1 cellular context compared by ENCODE assay signal in the genomic region with DNA sequence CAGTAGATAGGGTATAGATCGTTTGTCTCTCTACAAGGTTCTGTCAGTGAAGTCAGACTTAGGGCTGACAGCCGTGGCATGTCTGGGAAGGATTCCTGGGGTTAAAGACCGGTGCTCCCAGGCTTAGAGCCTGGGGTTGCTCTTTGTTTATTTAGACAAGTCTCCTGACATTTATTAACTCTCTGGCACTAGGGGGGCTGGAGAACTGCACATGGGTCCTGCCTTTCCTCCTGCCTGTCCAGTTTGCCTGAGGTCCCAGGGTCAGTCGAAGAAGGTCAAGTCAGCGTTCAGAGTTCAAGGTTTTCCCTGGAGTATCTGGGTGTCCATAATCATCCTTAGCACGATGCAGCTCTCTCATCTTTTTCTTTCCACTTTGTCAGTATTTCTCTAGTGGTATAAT.
A peak's percentile ranks its signal among the peaks of the same experiment; 100 is the strongest.
TF ChIP-seq lines count a peak whose summit lies in the region.

No MANE protein-coding gene starts in this region.

TF ChIP-seq in HepG2, 621 proteins besides CTCF, POLR2A, EP300 and RAD21 (continued from another document):
- TF ChIP-seq, protein P1, sequence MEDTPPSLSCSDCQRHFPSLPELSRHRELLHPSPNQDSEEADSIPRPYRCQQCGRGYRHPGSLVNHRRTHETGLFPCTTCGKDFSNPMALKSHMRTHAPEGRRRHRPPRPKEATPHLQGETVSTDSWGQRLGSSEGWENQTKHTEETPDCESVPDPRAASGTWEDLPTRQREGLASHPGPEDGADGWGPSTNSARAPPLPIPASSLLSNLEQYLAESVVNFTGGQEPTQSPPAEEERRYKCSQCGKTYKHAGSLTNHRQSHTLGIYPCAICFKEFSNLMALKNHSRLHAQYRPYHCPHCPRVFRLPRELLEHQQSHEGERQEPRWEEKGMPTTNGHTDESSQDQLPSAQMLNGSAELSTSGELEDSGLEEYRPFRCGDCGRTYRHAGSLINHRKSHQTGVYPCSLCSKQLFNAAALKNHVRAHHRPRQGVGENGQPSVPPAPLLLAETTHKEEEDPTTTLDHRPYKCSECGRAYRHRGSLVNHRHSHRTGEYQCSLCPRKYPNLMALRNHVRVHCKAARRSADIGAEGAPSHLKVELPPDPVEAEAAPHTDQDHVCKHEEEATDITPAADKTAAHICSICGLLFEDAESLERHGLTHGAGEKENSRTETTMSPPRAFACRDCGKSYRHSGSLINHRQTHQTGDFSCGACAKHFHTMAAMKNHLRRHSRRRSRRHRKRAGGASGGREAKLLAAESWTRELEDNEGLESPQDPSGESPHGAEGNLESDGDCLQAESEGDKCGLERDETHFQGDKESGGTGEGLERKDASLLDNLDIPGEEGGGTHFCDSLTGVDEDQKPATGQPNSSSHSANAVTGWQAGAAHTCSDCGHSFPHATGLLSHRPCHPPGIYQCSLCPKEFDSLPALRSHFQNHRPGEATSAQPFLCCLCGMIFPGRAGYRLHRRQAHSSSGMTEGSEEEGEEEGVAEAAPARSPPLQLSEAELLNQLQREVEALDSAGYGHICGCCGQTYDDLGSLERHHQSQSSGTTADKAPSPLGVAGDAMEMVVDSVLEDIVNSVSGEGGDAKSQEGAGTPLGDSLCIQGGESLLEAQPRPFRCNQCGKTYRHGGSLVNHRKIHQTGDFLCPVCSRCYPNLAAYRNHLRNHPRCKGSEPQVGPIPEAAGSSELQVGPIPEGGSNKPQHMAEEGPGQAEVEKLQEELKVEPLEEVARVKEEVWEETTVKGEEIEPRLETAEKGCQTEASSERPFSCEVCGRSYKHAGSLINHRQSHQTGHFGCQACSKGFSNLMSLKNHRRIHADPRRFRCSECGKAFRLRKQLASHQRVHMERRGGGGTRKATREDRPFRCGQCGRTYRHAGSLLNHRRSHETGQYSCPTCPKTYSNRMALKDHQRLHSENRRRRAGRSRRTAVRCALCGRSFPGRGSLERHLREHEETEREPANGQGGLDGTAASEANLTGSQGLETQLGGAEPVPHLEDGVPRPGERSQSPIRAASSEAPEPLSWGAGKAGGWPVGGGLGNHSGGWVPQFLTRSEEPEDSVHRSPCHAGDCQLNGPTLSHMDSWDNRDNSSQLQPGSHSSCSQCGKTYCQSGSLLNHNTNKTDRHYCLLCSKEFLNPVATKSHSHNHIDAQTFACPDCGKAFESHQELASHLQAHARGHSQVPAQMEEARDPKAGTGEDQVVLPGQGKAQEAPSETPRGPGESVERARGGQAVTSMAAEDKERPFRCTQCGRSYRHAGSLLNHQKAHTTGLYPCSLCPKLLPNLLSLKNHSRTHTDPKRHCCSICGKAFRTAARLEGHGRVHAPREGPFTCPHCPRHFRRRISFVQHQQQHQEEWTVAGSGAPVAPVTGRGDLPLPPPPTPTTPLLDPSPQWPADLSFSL (CRISPR knock-in tag; IDR thresholded peaks at IDR 0.05): no peak
- TF ChIP-seq, protein P2, sequence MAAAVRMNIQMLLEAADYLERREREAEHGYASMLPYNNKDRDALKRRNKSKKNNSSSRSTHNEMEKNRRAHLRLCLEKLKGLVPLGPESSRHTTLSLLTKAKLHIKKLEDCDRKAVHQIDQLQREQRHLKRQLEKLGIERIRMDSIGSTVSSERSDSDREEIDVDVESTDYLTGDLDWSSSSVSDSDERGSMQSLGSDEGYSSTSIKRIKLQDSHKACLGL (CRISPR knock-in tag; IDR thresholded peaks at IDR 0.05): no peak
- TF ChIP-seq TCF7 (IDR thresholded peaks at IDR 0.05; ENCODE audit: low read depth): no peak
- TF ChIP-seq, protein P3, sequence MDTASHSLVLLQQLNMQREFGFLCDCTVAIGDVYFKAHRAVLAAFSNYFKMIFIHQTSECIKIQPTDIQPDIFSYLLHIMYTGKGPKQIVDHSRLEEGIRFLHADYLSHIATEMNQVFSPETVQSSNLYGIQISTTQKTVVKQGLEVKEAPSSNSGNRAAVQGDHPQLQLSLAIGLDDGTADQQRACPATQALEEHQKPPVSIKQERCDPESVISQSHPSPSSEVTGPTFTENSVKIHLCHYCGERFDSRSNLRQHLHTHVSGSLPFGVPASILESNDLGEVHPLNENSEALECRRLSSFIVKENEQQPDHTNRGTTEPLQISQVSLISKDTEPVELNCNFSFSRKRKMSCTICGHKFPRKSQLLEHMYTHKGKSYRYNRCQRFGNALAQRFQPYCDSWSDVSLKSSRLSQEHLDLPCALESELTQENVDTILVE (CRISPR knock-in tag; IDR thresholded peaks at IDR 0.05): no peak
- TF ChIP-seq, protein P4, sequence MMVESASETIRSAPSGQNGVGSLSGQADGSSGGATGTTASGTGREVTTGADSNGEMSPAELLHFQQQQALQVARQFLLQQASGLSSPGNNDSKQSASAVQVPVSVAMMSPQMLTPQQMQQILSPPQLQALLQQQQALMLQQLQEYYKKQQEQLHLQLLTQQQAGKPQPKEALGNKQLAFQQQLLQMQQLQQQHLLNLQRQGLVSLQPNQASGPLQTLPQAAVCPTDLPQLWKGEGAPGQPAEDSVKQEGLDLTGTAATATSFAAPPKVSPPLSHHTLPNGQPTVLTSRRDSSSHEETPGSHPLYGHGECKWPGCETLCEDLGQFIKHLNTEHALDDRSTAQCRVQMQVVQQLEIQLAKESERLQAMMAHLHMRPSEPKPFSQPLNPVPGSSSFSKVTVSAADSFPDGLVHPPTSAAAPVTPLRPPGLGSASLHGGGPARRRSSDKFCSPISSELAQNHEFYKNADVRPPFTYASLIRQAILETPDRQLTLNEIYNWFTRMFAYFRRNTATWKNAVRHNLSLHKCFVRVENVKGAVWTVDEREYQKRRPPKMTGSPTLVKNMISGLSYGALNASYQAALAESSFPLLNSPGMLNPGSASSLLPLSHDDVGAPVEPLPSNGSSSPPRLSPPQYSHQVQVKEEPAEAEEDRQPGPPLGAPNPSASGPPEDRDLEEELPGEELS (CRISPR knock-in tag; IDR thresholded peaks at IDR 0.05): 0 out of 2 replicates have a peak, but pooled peaks have one; percentile 24
- no peak for TF ChIP-seq TARDBP (CRISPR knock-in tag; IDR thresholded peaks at IDR 0.05)
